ENCODE assay signal across 21 cellular contexts in the genomic region with DNA sequence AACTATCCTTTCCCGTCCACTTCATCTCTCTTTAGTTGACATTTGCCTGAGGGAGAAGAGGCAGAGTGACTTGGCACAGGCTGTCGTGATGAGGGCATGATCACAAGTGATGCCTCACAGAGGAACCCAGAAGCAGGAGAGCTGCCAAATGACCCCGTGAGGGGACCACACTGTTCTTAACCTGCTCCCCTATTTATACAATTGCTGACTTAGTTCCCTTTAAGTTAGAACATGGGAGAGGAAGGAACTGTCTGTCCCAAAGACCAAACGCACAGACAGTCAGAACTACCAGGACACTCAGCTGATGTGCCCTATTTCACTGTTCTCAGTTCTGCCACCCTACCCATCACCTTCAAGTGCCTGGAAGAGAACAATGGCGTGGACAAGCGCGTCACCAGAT.
DNase-seq lines count a peak whose midpoint lies in the region; ATAC-seq and TF ChIP-seq lines count a peak whose summit lies in the region.
"Had no signal": no experiment of that assay in that cellular context is flagged by ENCODE, and none has a peak within 500 bp of the region (broad histone marks: within the 10 kb centered on the region; RNA-seq: fewer than 3 reads in every experiment).

No MANE protein-coding gene starts in this region.

- H3K27ac ChIP-seq in adrenal gland = peak overlapping the region in 3 of 5 donors; percentile 9 to 80 (median 68)
- no peak overlapping the region for H3K27ac ChIP-seq in lower lobe of right lung
- H3K27ac ChIP-seq in testis = no peak overlapping the region

- H3K27me3 ChIP-seq in adrenal gland = no peaks in the 10 kb centered on the region
- no peaks in the 10 kb centered on the region for H3K27me3 ChIP-seq in lower lobe of right lung (ENCODE audit: low read depth)
- no peaks in the 10 kb centered on the region for H3K27me3 ChIP-seq in testis
- H3K27me3 ChIP-seq: breast epithelium had no signal

- TF ChIP-seq CTCF in adrenal gland (IDR thresholded peaks at IDR 0.05) (no peak), lower lobe of right lung (IDR thresholded peaks at IDR 0.05) (no peak), testis (IDR thresholded peaks at IDR 0.05) (no peak)

- H3K9me3 ChIP-seq in adrenal gland (replicated peaks in 1 of 3) = no peaks in the 10 kb centered on the region
- H3K9me3 ChIP-seq in lower lobe of right lung = no peaks in the 10 kb centered on the region
- H3K9me3 ChIP-seq in testis = no peaks in the 10 kb centered on the region
- H3K9me3 ChIP-seq: breast epithelium, mucosa of descending colon had no signal

- H3K4me1 ChIP-seq in adrenal gland (replicated peaks in 1 of 2) (no peaks in the 10 kb centered on the region), lower lobe of right lung (no peaks in the 10 kb centered on the region), testis (no peaks in the 10 kb centered on the region)
- H3K4me1 ChIP-seq: breast epithelium had no signal

- H3K36me3 ChIP-seq in adrenal gland (replicated peaks in 1 of 2) (no peaks in the 10 kb centered on the region), lower lobe of right lung (no peaks in the 10 kb centered on the region), testis (ENCODE audit: low read depth, missing control alignments) (no peaks in the 10 kb centered on the region)
- H3K36me3 ChIP-seq: breast epithelium had no signal

- TF ChIP-seq POLR2A in adrenal gland (IDR thresholded peaks at IDR 0.05) (no peak), testis (IDR thresholded peaks at IDR 0.05) (no peak)

- no peak overlapping the region for H3K4me3 ChIP-seq in adrenal gland
- H3K4me3 ChIP-seq in lower lobe of right lung = no peak overlapping the region
- H3K4me3 ChIP-seq in testis = no peak overlapping the region
- H3K4me3 ChIP-seq: breast epithelium, mucosa of descending colon had no signal

- DNase-seq in adrenal gland (peak; percentile 60 to 85 (median 71)), head of caudate nucleus (peak in 28 of 42 donors; percentile 10 to 81 (median 57)), lower lobe of right lung (peak; percentile 73), testis (peak; percentile 52), NCI-H748 treated with DMSO at 0.1 percent for 48 hours (lab: John Stamatoyannopoulos, UW) (no peak)
- no peak for DNase-seq in activated naive CD4-positive, alpha-beta T cell treated with Interleukin-2 at 50 U/mL for 16 hours
- DNase-seq: activated CD4-positive, alpha-beta T cell treated with anti-CD3 and anti-CD28 coated beads, Interleukin-2, amount 10 ng/mL, durations not matched to agents 24 days and 14 days; CD8-positive, alpha-beta memory T cell; DMS79 treated with DMSO at 0.1 percent for 48 hours; foreskin melanocyte; H9; Karpas-422; mucosa of descending colon; NCI-H187 treated with DMSO at 0.1 percent for 48 hours; NCI-H2227 treated with DMSO at 0.1 percent for 48 hours; T-helper 17 cell had no signal

- intact Hi-C loops in adrenal gland (cut with DNase I) (no loop called here), head of caudate nucleus (cut with DNase I) (no loop called here), lower lobe of right lung (cut with DNase I) (no loop called here), testis (cut with DNase I; ENCODE audit: low total_unique reads) (no loop called here)

- peak; percentile 62 to 73 for ATAC-seq in lower lobe of right lung
- no peak for ATAC-seq in GM18861 (IDR thresholded peaks at IDR 0.05; ENCODE audit: unreplicated experiment)
- ATAC-seq in HG03521 (IDR thresholded peaks at IDR 0.05; ENCODE audit: unreplicated experiment) = no peak
- ATAC-seq: activated T-helper 17 cell treated with anti-CD3 and anti-CD28 coated beads, Interleukin-2, amount 50 U/mL, for 72 hours; mucosa of descending colon; Panc1; T-helper 17 cell had no signal

- WGBS in adrenal gland, 4 donors = 70 to 78% (median 73%) methylated on average over 7 of the region's 7 CpGs
- 80 to 85% methylated on average over 7 of the region's 7 CpGs for WGBS in testis, 2 donors

Comparison
In these comparisons a context has a peak if more than half of its experiments do, and no peak if none do; other contexts are left out.
1. DNase-seq: peak in adrenal gland (7 of 7), head of caudate nucleus (28 of 42), lower lobe of right lung (single experiment) and testis (single experiment); none in activated naive CD4-positive, alpha-beta T cell treated with Interleukin-2 at 50 U/mL for 16 hours (single experiment) and NCI-H748 treated with DMSO at 0.1 percent for 48 hours (single experiment).
2. H3K27ac ChIP-seq: peak in adrenal gland (3 of 5); none in lower lobe of right lung (single experiment) and testis (0 of 2).
3. ATAC-seq: peak in lower lobe of right lung (2 of 2); none in GM18861 (single experiment) and HG03521 (single experiment).